In the genomic region with DNA sequence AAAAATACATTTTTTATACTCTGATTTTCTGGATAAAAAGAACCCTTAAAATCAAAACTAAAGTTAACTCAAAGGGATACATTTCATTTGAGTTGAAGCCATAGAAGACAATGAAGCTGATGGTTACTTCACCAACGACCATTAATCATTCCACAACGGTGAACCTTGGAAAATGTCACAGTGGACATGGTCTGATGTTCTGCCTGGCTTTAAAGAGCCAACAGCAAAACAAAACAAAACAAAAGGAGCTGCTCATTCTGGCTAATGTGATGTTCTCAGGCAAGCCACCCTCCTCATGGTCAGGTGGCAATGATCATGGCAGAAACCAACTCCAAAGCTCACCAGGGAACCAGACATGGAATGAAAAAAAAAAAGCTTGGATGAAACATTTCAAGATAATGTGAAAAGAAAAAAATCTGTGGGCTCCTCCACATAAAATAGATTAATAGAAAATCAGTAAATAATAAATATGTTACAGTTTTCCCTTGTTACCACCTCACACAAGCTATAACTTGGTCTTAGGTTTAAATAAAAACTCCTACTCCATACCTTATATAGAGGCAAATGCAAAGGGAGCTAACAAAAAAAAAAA, we compare ENCODE assay signal across 1 cellular context.
TF ChIP-seq lines count a peak whose summit lies in the region.

No MANE protein-coding gene starts in this region.

TF ChIP-seq in HEK293, 187 proteins besides CTCF, POLR2A, EP300 and RAD21 (continued from another document):
- TF ChIP-seq, protein P1, sequence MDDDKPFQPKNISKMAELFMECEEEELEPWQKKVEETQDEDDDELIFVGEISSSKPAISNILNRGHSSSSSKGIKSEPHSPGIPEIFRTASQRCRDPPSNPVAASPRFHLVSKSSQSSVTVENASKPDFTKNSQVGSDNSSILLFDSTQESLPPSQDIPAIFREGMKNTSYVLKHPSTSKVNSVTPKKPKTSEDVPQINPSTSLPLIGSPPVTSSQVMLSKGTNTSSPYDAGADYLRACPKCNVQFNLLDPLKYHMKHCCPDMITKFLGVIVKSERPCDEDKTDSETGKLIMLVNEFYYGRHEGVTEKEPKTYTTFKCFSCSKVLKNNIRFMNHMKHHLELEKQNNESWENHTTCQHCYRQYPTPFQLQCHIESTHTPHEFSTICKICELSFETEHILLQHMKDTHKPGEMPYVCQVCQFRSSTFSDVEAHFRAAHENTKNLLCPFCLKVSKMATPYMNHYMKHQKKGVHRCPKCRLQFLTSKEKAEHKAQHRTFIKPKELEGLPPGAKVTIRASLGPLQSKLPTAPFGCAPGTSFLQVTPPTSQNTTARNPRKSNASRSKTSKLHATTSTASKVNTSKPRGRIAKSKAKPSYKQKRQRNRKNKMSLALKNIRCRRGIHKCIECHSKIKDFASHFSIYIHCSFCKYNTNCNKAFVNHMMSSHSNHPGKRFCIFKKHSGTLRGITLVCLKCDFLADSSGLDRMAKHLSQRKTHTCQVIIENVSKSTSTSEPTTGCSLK (tag by site-specific recombination; IDR thresholded peaks at IDR 0.05) = no peak
